ENCODE assay signal across 18 cellular contexts in genomic region chr13:36673352-36673751, GRCh38. TPM values are rescaled to one million over a fixed set of nuclear protein-coding genes. Genes with fewer than 3 reads are reported as not detected.
DNase-seq lines count a peak whose midpoint lies in the region; FAIRE-seq and TF ChIP-seq lines count a peak whose summit lies in the region.
"Had no signal": no experiment of that assay in that cellular context is flagged by ENCODE, and none has a peak within 500 bp of the region (broad histone marks: within the 10 kb centered on the region; RNA-seq: fewer than 3 reads in every experiment).

No MANE protein-coding gene starts in this region.

- H3K4me1 Mint-ChIP-seq in astrocyte (ENCODE audit: low read depth, unreplicated experiment), result peaks cover 4% of the 10 kb centered on the region

- H3K4me3 Mint-ChIP-seq in astrocyte (ENCODE audit: unreplicated experiment), result peak overlapping the region; percentile 83
- H3K4me3 Mint-ChIP-seq: CD4-positive, alpha-beta T cell had no signal

- H3K9me3 ChIP-seq in astrocyte (ENCODE audit: insufficient read depth, low read depth, low read length), result no peaks in the 10 kb centered on the region
- H3K9me3 ChIP-seq in iPS-20b (ENCODE audit: insufficient read depth, low read depth, low read length), result no peaks in the 10 kb centered on the region
- H3K9me3 ChIP-seq: adrenal gland, esophagus squamous epithelium, SJCRH30 had no signal

- no peaks in the 10 kb centered on the region for H3K36me3 Mint-ChIP-seq in astrocyte (ENCODE audit: low read depth, unreplicated experiment)

- peaks cover 47% of the 10 kb centered on the region for H3K27me3 Mint-ChIP-seq in astrocyte (ENCODE audit: low read depth, unreplicated experiment)

- no peaks in the 10 kb centered on the region for H3K79me2 ChIP-seq in astrocyte (ENCODE audit: insufficient read depth, low read length)

- no peak overlapping the region for H3K27ac ChIP-seq in astrocyte (ENCODE audit: low read depth, low read length)
- no peak overlapping the region for H3K27ac ChIP-seq in iPS-20b (ENCODE audit: low read length)
- H3K27ac ChIP-seq in substantia nigra (ENCODE audit: low read depth, low read length, poor library complexity, severe bottlenecking), result no peak overlapping the region
- H3K27ac ChIP-seq: 22Rv1, adrenal gland, esophagus squamous epithelium, SJCRH30 had no signal

- H3K4me1 ChIP-seq in astrocyte (ENCODE audit: insufficient read depth, low read length) (peaks cover 4% of the 10 kb centered on the region), iPS-20b (ENCODE audit: insufficient read depth, low read length) (no peaks in the 10 kb centered on the region; the same call in 1 of the 2 replicates)
- H3K4me1 ChIP-seq: adrenal gland, SJCRH30 had no signal

- FAIRE-seq in astrocyte (lab: Jason Lieb, UNC), result no peak
- FAIRE-seq: small intestine had no signal

- DNase-seq in DMS53 (lab: John Stamatoyannopoulos, UW) (peak; percentile 30), DMS53 treated with DMSO at 0.1 percent for 48 hours (lab: John Stamatoyannopoulos, UW; ENCODE audit: unreplicated experiment) (no peak), astrocyte (ENCODE audit: low read depth) (no peak), retinal pigment epithelial cell (ENCODE audit: low read depth) (no peak), substantia nigra (lab: John Stamatoyannopoulos, UW) (no peak)
- DNase-seq in activated T-cell treated with anti-CD3 and anti-CD28 coated beads, Interleukin-2, amount 50 U/mL, for 48 hours, result no peak
- no peak for DNase-seq in stimulated activated CD8-positive, alpha-beta memory T cell treated with anti-CD3 and anti-CD28 coated beads, Interleukin-4, amount 100 ng/mL, for 48 hours
- DNase-seq: activated CD4-positive, alpha-beta T cell treated with anti-CD3 and anti-CD28 coated beads, Interleukin-2, amount 50 U/mL, for 4 hours; CD4-positive, alpha-beta T cell; cortex of kidney; esophagus squamous epithelium; NCI-H2107; small intestine had no signal

- H3K4me3 ChIP-seq in astrocyte (ENCODE audit: insufficient read depth, low read depth, low read length) (no peak overlapping the region), iPS-20b (ENCODE audit: low read length) (peak overlapping the region; percentile 70; the same call in 1 of the 2 replicates), retinal pigment epithelial cell (ENCODE audit: low read length) (peak overlapping the region; percentile 52)
- H3K4me3 ChIP-seq: SJCRH30 had no signal

- no peak overlapping the region for H2AFZ ChIP-seq in astrocyte (ENCODE audit: low read depth, low read length)

- H4K20me1 ChIP-seq in astrocyte (ENCODE audit: insufficient read depth, low read length), result no peaks in the 10 kb centered on the region

- H3K4me2 ChIP-seq in astrocyte (ENCODE audit: low read length), result peak overlapping the region; percentile 82

- TF ChIP-seq CTCF in astrocyte (IDR thresholded peaks at IDR 0.05; ENCODE audit: insufficient read depth, low read depth, low read length) (no peak), retinal pigment epithelial cell (conservative IDR thresholded peaks at IDR 0.05; ENCODE audit: low read depth, low read length) (no peak)

- H3K27me3 ChIP-seq in astrocyte (ENCODE audit: insufficient read depth, low read length), result peaks cover 40% of the 10 kb centered on the region
- peaks cover 69% of the 10 kb centered on the region for H3K27me3 ChIP-seq in iPS-20b (ENCODE audit: insufficient read depth, low read length)
- H3K27me3 ChIP-seq: SJCRH30 had no signal

- H3K27ac Mint-ChIP-seq in astrocyte (ENCODE audit: unreplicated experiment), result no peak overlapping the region
- H3K27ac Mint-ChIP-seq: CD4-positive, alpha-beta T cell had no signal

- H3K9ac ChIP-seq in astrocyte (ENCODE audit: low read length) (no peak overlapping the region), iPS-20b (ENCODE audit: low read depth, low read length) (no peak overlapping the region)

- H3K36me3 ChIP-seq in astrocyte (ENCODE audit: insufficient read depth, low read length) (no peaks in the 10 kb centered on the region), iPS-20b (ENCODE audit: insufficient read depth, low read depth, low read length) (no peaks in the 10 kb centered on the region)
- H3K36me3 ChIP-seq: adrenal gland, esophagus squamous epithelium, SJCRH30 had no signal

- peaks cover 6% of the 10 kb centered on the region for H3K9me3 Mint-ChIP-seq in astrocyte (ENCODE audit: unreplicated experiment)
- H3K9me3 Mint-ChIP-seq: CD4-positive, alpha-beta T cell had no signal

RNA-seq across cellular contexts. Expression of gene SERTM1, which starts 0.5 kb away (rescaled TPM):
- 0.34 and 0.41 TPM in 2 replicates for total RNA-seq in astrocyte
- total RNA-seq: CD4-positive, alpha-beta T cell; esophagus squamous epithelium; H4 had no signal
